In genomic region chr11:71136095-71136845, GRCh38 we compare ENCODE assay signal across 25 cellular contexts.
DNase-seq lines count a peak whose midpoint lies in the region; ATAC-seq, FAIRE-seq and TF ChIP-seq lines count a peak whose summit lies in the region.
"Had no signal": no experiment of that assay in that cellular context is flagged by ENCODE, and none has a peak within 500 bp of the region (broad histone marks: within the 10 kb centered on the region; RNA-seq: fewer than 3 reads in every experiment).

No MANE protein-coding gene starts in this region.

- TF ChIP-seq CTCF in A549 (IDR thresholded peaks at IDR 0.05) = no peak
- no peak for TF ChIP-seq CTCF in K562 (IDR thresholded peaks at IDR 0.05 in 2 of 3, conservative IDR thresholded peaks at IDR 0.05 in 1 of 3; ENCODE audit: insufficient read depth in 2 of 3, low read depth in 1 of 3, low read length in 3 of 3)
- no peak for TF ChIP-seq CTCF in H1 (IDR thresholded peaks at IDR 0.05; ENCODE audit: control extremely low read depth in 1 of 3, insufficient read depth in 1 of 3, low read depth in 1 of 3, low read length in 3 of 3)
- TF ChIP-seq CTCF in Caco-2 (IDR thresholded peaks at IDR 0.05; ENCODE audit: insufficient read depth in 1 of 2, low read depth in 1 of 2, low read length in 1 of 2, severe bottlenecking in 1 of 2, unreplicated experiment in 1 of 2) = no peak

- H3K4me1 Mint-ChIP-seq in Caco-2 (ENCODE audit: low read depth, unreplicated experiment) = no peaks in the 10 kb centered on the region
- H3K4me1 Mint-ChIP-seq: CD14-positive monocyte; CD4-positive, alpha-beta memory T cell; CD8-positive, alpha-beta memory T cell had no signal

- H2BK5ac ChIP-seq in H1 (ENCODE audit: low read depth, low read length) = no peak overlapping the region

- TF ChIP-seq POLR2A in A549 (IDR thresholded peaks at IDR 0.05; ENCODE audit: low read length) (no peak), K562 (conservative IDR thresholded peaks at IDR 0.05) (no peak), H1 (IDR thresholded peaks at IDR 0.05; ENCODE audit: control extremely low read depth in 1 of 2, low read depth in 2 of 2, low read length in 2 of 2) (no peak)

- FAIRE-seq in A549 (lab: Jason Lieb, UNC) = no peak
- no peak for FAIRE-seq in K562 (lab: Jason Lieb, UNC)
- FAIRE-seq in H1 (lab: Jason Lieb, UNC) = no peak
- FAIRE-seq: D721Med, G401.6, GM12891, GM19239 had no signal

- H2BK15ac ChIP-seq in H1 (ENCODE audit: low read length) = no peak overlapping the region

- H3K79me2 ChIP-seq in K562 (ENCODE audit: control insufficient read depth, insufficient read depth, low read length) = no peaks in the 10 kb centered on the region
- no peaks in the 10 kb centered on the region; a peak in 1 of 4 replicates for H3K79me2 ChIP-seq in H1 (ENCODE audit: control insufficient read depth in 1 of 2, insufficient read depth in 2 of 2, low read length in 2 of 2)
- no peaks in the 10 kb centered on the region for H3K79me2 ChIP-seq in Karpas-422 (ENCODE audit: low read length)

- no peak overlapping the region for H2AK5ac ChIP-seq in H1 (ENCODE audit: low read depth, low read length)

- TF ChIP-seq EP300 in A549 (IDR thresholded peaks at IDR 0.05) = no peak
- no peak for TF ChIP-seq EP300 in K562 (IDR thresholded peaks at IDR 0.05; ENCODE audit: low read length)
- TF ChIP-seq EP300 in H1 (IDR thresholded peaks at IDR 0.05; ENCODE audit: borderline replicate concordance in 1 of 2, low read depth in 2 of 2, low read length in 2 of 2) = no peak

- H3K4me2 ChIP-seq in A549 = no peak overlapping the region
- no peak overlapping the region for H3K4me2 ChIP-seq in K562 (ENCODE audit: insufficient read depth, low read length)
- H3K4me2 ChIP-seq in H1 (ENCODE audit: insufficient read depth in 1 of 2, low read depth in 2 of 2, low read length in 2 of 2) = no peak overlapping the region
- H3K4me2 ChIP-seq in Karpas-422 (ENCODE audit: low read depth, low read length, poor library complexity, severe bottlenecking) = no peak overlapping the region
- H3K4me2 ChIP-seq: BLaER1 had no signal

- no peak overlapping the region for H4K8ac ChIP-seq in H1 (ENCODE audit: extremely low read depth, insufficient read depth, low read length)

- no peaks in the 10 kb centered on the region for H3K9me3 Mint-ChIP-seq in Caco-2 (ENCODE audit: unreplicated experiment)

- H3K27ac ChIP-seq in A549 (no peak overlapping the region), K562 (ENCODE audit: extremely low read depth, low read depth, low read length) (no peak overlapping the region), H1 (ENCODE audit: low read depth, low read length) (no peak overlapping the region), Karpas-422 (ENCODE audit: low read length) (no peak overlapping the region)
- H3K27ac ChIP-seq: 22Rv1, BLaER1 had no signal

- H2BK120ac ChIP-seq in H1 (replicated peaks; ENCODE audit: low read depth, low read length) = no peak overlapping the region

- H3K79me1 ChIP-seq in H1 (ENCODE audit: low read depth, low read length) = peaks cover 14% of the 10 kb centered on the region

- BruUV-seq in K562 (replicated peaks; lab: Mats Ljungman, UMichigan) (no TSS peak), Caco-2 (replicated peaks; lab: Mats Ljungman, UMichigan) (no TSS peak)

- no peaks in the 10 kb centered on the region for H3K9me2 ChIP-seq in Karpas-422 (replicated peaks; ENCODE audit: insufficient read depth, low read length)

- H3K36me3 Mint-ChIP-seq in Caco-2 (ENCODE audit: insufficient read depth, unreplicated experiment) = peaks cover 81% of the 10 kb centered on the region
- H3K36me3 Mint-ChIP-seq: CD14-positive monocyte; CD4-positive, alpha-beta memory T cell; CD4-positive, CD25-positive, alpha-beta regulatory T cell; CD8-positive, alpha-beta memory T cell had no signal

- H3K23me2 ChIP-seq in H1 (ENCODE audit: low read depth, low read length) = no peaks in the 10 kb centered on the region; the same call in 1 of the 2 replicates

- no peaks in the 10 kb centered on the region for H3K27me3 Mint-ChIP-seq in Caco-2 (ENCODE audit: insufficient read depth, unreplicated experiment)
- H3K27me3 Mint-ChIP-seq: CD4-positive, CD25-positive, alpha-beta regulatory T cell had no signal

- H3K18ac ChIP-seq in H1 (ENCODE audit: extremely low read depth, low read length) = no peak overlapping the region

- H3K56ac ChIP-seq in H1 (replicated peaks; ENCODE audit: insufficient read length, low read depth, low read length) = no peak overlapping the region

- H4K91ac ChIP-seq in H1 (replicated peaks; ENCODE audit: insufficient read length, low read length) = no peak overlapping the region

- H3K23ac ChIP-seq in H1 (ENCODE audit: insufficient read length) = no peak overlapping the region

- H3K36me3 ChIP-seq in K562 (ENCODE audit: control insufficient read depth, insufficient read depth, low read length) = no peaks in the 10 kb centered on the region
- 0 out of 8 replicates have a peak, but pooled peaks cover 0 to 3% (median 0%) of the 10 kb centered on the region in 4 experiments for H3K36me3 ChIP-seq in H1 (ENCODE audit: control insufficient read depth in 2 of 4, insufficient read depth in 4 of 4, low read length in 3 of 4)
- H3K36me3 ChIP-seq in Caco-2 (ENCODE audit: control insufficient read depth, insufficient read depth, low read length) = 0 out of 2 replicates have a peak, but pooled peaks cover 1% of the 10 kb centered on the region
- no peaks in the 10 kb centered on the region for H3K36me3 ChIP-seq in Karpas-422 (ENCODE audit: insufficient read depth, low read length)
- H3K36me3 ChIP-seq: BE2C, BLaER1 had no signal

- H4K20me1 ChIP-seq in K562 (replicated peaks; ENCODE audit: control insufficient read depth, insufficient read depth, low read length) (no peaks in the 10 kb centered on the region; the same call in 1 of the 2 replicates), H1 (replicated peaks in 1 of 2; ENCODE audit: control insufficient read depth in 1 of 2, insufficient read depth in 2 of 2, low read length in 2 of 2) (peaks cover 0 to 2% of the 10 kb centered on the region in 2 experiments), Karpas-422 (ENCODE audit: insufficient read depth, low read depth, low read length) (no peaks in the 10 kb centered on the region)
- H4K20me1 ChIP-seq: BLaER1 had no signal

- H2BK20ac ChIP-seq in H1 (ENCODE audit: low read length) = no peak overlapping the region

- ATAC-seq in A549 = no peak
- ATAC-seq in K562 = no peak
- no peak for ATAC-seq in HG03571 (IDR thresholded peaks at IDR 0.05; ENCODE audit: unreplicated experiment)

- H3K4me1 ChIP-seq in A549 (no peaks in the 10 kb centered on the region), K562 (replicated peaks in 1 of 2; ENCODE audit: control insufficient read depth in 2 of 2, insufficient read depth in 2 of 2, low read length in 2 of 2) (no peaks in the 10 kb centered on the region), H1 (replicated peaks in 1 of 4; ENCODE audit: control insufficient read depth in 3 of 4, insufficient read depth in 4 of 4, low read length in 3 of 4) (peaks cover 0 to 3% (median under 1%) of the 10 kb centered on the region in 4 experiments; a peak in 2 of 7 replicates), Caco-2 (no peaks in the 10 kb centered on the region), Karpas-422 (ENCODE audit: low read length) (no peaks in the 10 kb centered on the region)
- H3K4me1 ChIP-seq: BE2C had no signal

- no peak overlapping the region for H4K5ac ChIP-seq in H1 (ENCODE audit: insufficient read length, low read depth, low read length)

- H3K4me3 Mint-ChIP-seq in Caco-2 (ENCODE audit: unreplicated experiment) = no peak overlapping the region
- H3K4me3 Mint-ChIP-seq: CD14-positive monocyte; CD4-positive, alpha-beta memory T cell; CD4-positive, CD25-positive, alpha-beta regulatory T cell; CD8-positive, alpha-beta memory T cell had no signal

- WGBS in A549 (ENCODE audit: missing lambda C conversion rate) = 84% methylated on average over 7 of the region's 7 CpGs
- 0% methylated on average over 7 of the region's 7 CpGs for WGBS in K562 (ENCODE audit: insufficient coverage, low coverage, missing lambda C conversion rate)
- WGBS in H1 (ENCODE audit: extremely low coverage in 1 of 2, insufficient coverage in 1 of 2, insufficient read length in 1 of 2, insufficient replicate concordance in 2 of 2, low coverage in 1 of 2, low lambda C conversion rate in 2 of 2, missing lambda C conversion rate in 1 of 2), 2 experiments = 92% methylated on average over 7 of the region's 7 CpGs; no CpG with 5 or more reads in 1 of the 2 experiments

- H3K27me3 ChIP-seq in K562 (ENCODE audit: control insufficient read depth in 2 of 2, insufficient read depth in 2 of 2, low read length in 2 of 2) (peaks cover 6 to 38% of the 10 kb centered on the region in 2 experiments; a peak in 4 of 5 replicates), H1 (replicated peaks in 1 of 4; ENCODE audit: control insufficient read depth in 3 of 4, extremely low read depth in 1 of 4, insufficient read depth in 3 of 4, low read length in 3 of 4) (no peaks in the 10 kb centered on the region), Caco-2 (replicated peaks; ENCODE audit: control insufficient read depth, insufficient read depth, low read length) (no peaks in the 10 kb centered on the region), Karpas-422 (ENCODE audit: low read length) (no peaks in the 10 kb centered on the region)
- H3K27me3 ChIP-seq: BE2C, BLaER1 had no signal

- no peak overlapping the region for H2BK12ac ChIP-seq in H1 (ENCODE audit: low read depth, low read length)

- H3K9me3 ChIP-seq in A549 (no peaks in the 10 kb centered on the region), K562 (replicated peaks; ENCODE audit: control insufficient read depth, insufficient read depth, low read depth, low read length) (no peaks in the 10 kb centered on the region), H1 (ENCODE audit: insufficient read depth in 2 of 2, low read depth in 1 of 2, low read length in 1 of 2) (no peaks in the 10 kb centered on the region), Caco-2 (no peaks in the 10 kb centered on the region), Karpas-422 (ENCODE audit: low read length) (no peaks in the 10 kb centered on the region)
- H3K9me3 ChIP-seq: BE2C, BLaER1 had no signal

- H3K9ac ChIP-seq in K562 (ENCODE audit: insufficient read depth in 1 of 2, low read depth in 2 of 2, low read length in 2 of 2) (no peak overlapping the region), H1 (replicated peaks in 1 of 4; ENCODE audit: extremely low read depth in 1 of 4, low read depth in 3 of 4, low read length in 3 of 4) (no peak overlapping the region), Karpas-422 (ENCODE audit: low read length) (no peak overlapping the region)
- H3K9ac ChIP-seq: BLaER1 had no signal

- H3K27ac Mint-ChIP-seq in Caco-2 (ENCODE audit: unreplicated experiment) = no peak overlapping the region
- H3K27ac Mint-ChIP-seq: CD14-positive monocyte; CD4-positive, alpha-beta memory T cell; CD4-positive, CD25-positive, alpha-beta regulatory T cell; CD8-positive, alpha-beta memory T cell had no signal

- POLR2A ChIA-PET in A549 (lab: Yijun Ruan, JAX) = no interaction called here
- POLR2A ChIA-PET in K562 (lab: Yijun Ruan, JAX) = no interaction called here
- POLR2A ChIA-PET in H1 (lab: Charles Lee; ENCODE audit: partially characterized antibody) = interaction anchor here (1.0 kb wide), 1 partner anchor 12 kb away, joined by 3 read pairs; no protein-coding TSS in a partner anchor
- POLR2A ChIA-PET in Caco-2 (lab: Charles Lee) = no interaction called here

- in situ Hi-C loops in K562 (cut with MboI) = no loop called here

- H3K4me3 ChIP-seq in A549 (no peak overlapping the region), K562 (no peak overlapping the region), H1 (ENCODE audit: extremely low read depth in 1 of 4, insufficient read depth in 2 of 4, low read depth in 3 of 4, low read length in 4 of 4) (no peak overlapping the region), Caco-2 (ENCODE audit: low read depth, low read length) (no peak overlapping the region), Karpas-422 (ENCODE audit: low read length) (no peak overlapping the region)
- H3K4me3 ChIP-seq: BLaER1 had no signal

- DNase-seq in activated effector memory CD4-positive, alpha-beta T cell treated with anti-CD3 and anti-CD28 coated beads, Interleukin-2, amount 50 U/mL, for 16 hours = peak; percentile 10
- no peak for DNase-seq in activated effector memory CD4-positive, alpha-beta T cell treated with Interleukin-2 at 50 U/mL for 16 hours
- no peak for DNase-seq in A549 (ENCODE audit: low read depth in 1 of 2, low spot score in 1 of 2)
- no peak for DNase-seq in K562 (ENCODE audit: extremely low read depth in 1 of 4, low spot score in 3 of 4)
- DNase-seq in H1 (ENCODE audit: low read depth in 1 of 2, low spot score in 2 of 2) = no peak
- no peak for DNase-seq in Caco-2
- DNase-seq in Karpas-422 = no peak
- DNase-seq: ACHN; BE2C; C1 segment of cervical spinal cord; Calu3; CD4-positive, alpha-beta memory T cell; CD4-positive, CD25-positive, alpha-beta regulatory T cell; COR-L47; DMS79 treated with DMSO at 0.1 percent for 48 hours; GF-D8 had no signal

- intact Hi-C loops in K562 (cut with micrococcal nuclease) (no loop called here), Caco-2 (cut with micrococcal nuclease; ENCODE audit: unreplicated experiment) (no loop called here)

- H3K14ac ChIP-seq in H1 (ENCODE audit: insufficient read length) = no peak overlapping the region

- TF ChIP-seq RAD21 in A549 (conservative IDR thresholded peaks at IDR 0.05 in 1 of 2, IDR thresholded peaks at IDR 0.05 in 1 of 2) (no peak), K562 (CRISPR knock-in tag; conservative IDR thresholded peaks at IDR 0.05 in 1 of 2, IDR thresholded peaks at IDR 0.05 in 1 of 2) (no peak), H1 (IDR thresholded peaks at IDR 0.05 in 1 of 2, conservative IDR thresholded peaks at IDR 0.05 in 1 of 2; ENCODE audit: low read depth in 2 of 2, low read length in 2 of 2) (no peak)

- no peaks in the 10 kb centered on the region for H3K9me1 ChIP-seq in K562 (ENCODE audit: control insufficient read depth, insufficient read depth, low read length)

- H2AFZ ChIP-seq in K562 (ENCODE audit: low read depth, low read length) (no peak overlapping the region), H1 (ENCODE audit: low read length) (no peak overlapping the region), Karpas-422 (ENCODE audit: low read length) (no peak overlapping the region)

- CTCF ChIA-PET in A549 (lab: Yijun Ruan, JAX) (interaction anchor here (1.3 kb wide), 1 partner anchor 49 kb away, joined by 4 read pairs; no protein-coding TSS in a partner anchor), K562 (lab: Yijun Ruan, JAX; ENCODE audit: low intra/inter-chr PET ratio) (no interaction called here), H1 (lab: Charles Lee; ENCODE audit: partially characterized antibody) (interaction anchor here (1.0 to 1.4 kb wide), 2 partner anchors 15 to 95 kb away, joined by 3 read pairs; no protein-coding TSS in a partner anchor), Caco-2 (lab: Charles Lee) (no interaction called here)

- H3K4ac ChIP-seq in H1 (replicated peaks; ENCODE audit: insufficient read length, low read depth, low read length) = no peak overlapping the region

Comparison
In these comparisons a context has a peak if more than half of its experiments do, and no peak if none do; other contexts are left out.
1. CTCF ChIA-PET loops: an anchor here in A549 (1.3 kb wide) and H1 (1.0 to 1.4 kb wide); none called in K562 and Caco-2.